In genomic region chr20:47144463-47144862, GRCh38 we compare ENCODE assay signal across 21 cellular contexts.
"Had no signal": no experiment of that assay in that cellular context is flagged by ENCODE, and none has a peak within 500 bp of the region (broad histone marks: within the 10 kb centered on the region; RNA-seq: fewer than 3 reads in every experiment).

No MANE protein-coding gene starts in this region.

- H3K4me1 ChIP-seq: gastrocnemius medialis, lower lobe of right lung had no signal

- H3K4me1 Mint-ChIP-seq: naive B cell had no signal

- H3K36me3 ChIP-seq: gastrocnemius medialis, heart right ventricle, left lung, lower lobe of right lung had no signal

- H3K27ac Mint-ChIP-seq: effector memory CD8-positive, alpha-beta T cell; endodermal cell; mesothelial cell of epicardium; naive B cell had no signal

- H3K27ac ChIP-seq: epithelial cell of prostate, gastrocnemius medialis, lower lobe of right lung had no signal

- ATAC-seq: effector memory CD8-positive, alpha-beta T cell; esophagus mucosa; gastrocnemius medialis; heart right ventricle; left cardiac atrium; left ventricle myocardium superior; mucosa of descending colon had no signal

- H3K9me3 ChIP-seq: gastrocnemius medialis had no signal

- DNase-seq: effector CD8-positive, alpha-beta T cell; effector memory CD8-positive, alpha-beta T cell; endodermal cell; erythroblast; foreskin melanocyte; gastrocnemius medialis; glutamatergic neuron; head of caudate nucleus; heart right ventricle; hippocampal formation; left cardiac atrium; left lung; left ventricle myocardium superior; lower lobe of right lung; mesenchymal stem cell; mucosa of descending colon; naive B cell had no signal

- H3K4me3 Mint-ChIP-seq: effector memory CD8-positive, alpha-beta T cell; endodermal cell; mesothelial cell of epicardium had no signal

- H3K36me3 Mint-ChIP-seq: naive B cell had no signal

- H3K4me3 ChIP-seq: coronary artery, gastrocnemius medialis, heart right ventricle, left lung, lower lobe of right lung, mucosa of descending colon had no signal

- H3K9me3 Mint-ChIP-seq: effector memory CD8-positive, alpha-beta T cell had no signal

- H3K27me3 ChIP-seq: gastrocnemius medialis, heart right ventricle, left lung had no signal
